Comparison of ENCODE assay signal across 8 cellular contexts in the genomic region with DNA sequence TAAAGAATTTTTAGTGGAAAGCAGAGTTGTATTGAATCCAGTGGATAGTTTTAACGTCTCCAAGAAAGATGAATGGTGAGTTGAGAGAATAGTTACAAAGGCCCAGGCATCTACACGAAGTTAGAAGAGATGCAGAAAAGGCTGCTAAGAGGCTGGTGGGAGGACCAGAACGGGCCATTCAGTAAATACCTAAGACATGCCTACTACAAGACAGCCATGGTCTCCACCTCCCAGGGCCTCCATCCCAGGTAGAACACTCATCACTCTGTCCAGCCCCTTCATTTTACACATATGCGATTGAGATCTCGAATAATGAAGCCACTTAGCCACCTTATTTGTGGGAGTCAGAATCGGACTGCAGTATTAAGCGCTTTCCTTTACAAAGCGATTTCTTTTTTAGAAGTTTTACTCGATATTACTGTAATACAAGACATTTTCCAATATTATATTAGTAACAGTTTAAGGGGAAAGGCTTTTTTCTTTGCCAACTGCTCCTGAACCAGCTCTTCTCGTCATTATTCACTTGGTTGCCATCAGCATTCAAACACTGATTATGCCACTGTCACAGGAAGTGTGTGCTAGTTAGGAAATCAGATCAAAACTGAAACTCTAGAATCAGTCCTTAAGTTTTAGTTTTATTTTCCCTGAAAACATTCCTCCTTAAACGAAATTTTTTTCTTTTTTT. TPM values are rescaled to one million over a fixed set of nuclear protein-coding genes. Genes with fewer than 3 reads are reported as not detected.
DNase-seq lines count a peak whose midpoint lies in the region; ATAC-seq and TF ChIP-seq lines count a peak whose summit lies in the region.

No MANE protein-coding gene starts in this region.

- H3K4me3 ChIP-seq in A673 (ENCODE audit: low read depth, low read length, poor library complexity, severe bottlenecking) (peak overlapping the region; percentile 96), mesodermal cell (ENCODE audit: extremely low read depth, insufficient read depth, low read length, poor library complexity, severe bottlenecking) (peak overlapping the region; percentile 92)
- H3K4me3 ChIP-seq in Jurkat, Clone E6-1 (ENCODE audit: low read length) = peak overlapping the region; percentile 84; the same call in 1 of the 2 replicates

- POLR2A ChIA-PET in A673 (lab: Charles Lee; ENCODE audit: low non-redundant PET) = interaction anchor here (0.6 kb wide), 1 partner anchor 419 kb away, joined by 3 read pairs; no protein-coding TSS in a partner anchor

- intact Hi-C loops in A673 (cut with micrococcal nuclease; ENCODE audit: unreplicated experiment) = no loop called here

- TF ChIP-seq CTCF in A673 (conservative IDR thresholded peaks at IDR 0.05; ENCODE audit: low read depth, low read length) = no peak

- 86 to 97% methylated on average over 8 to 10 of the region's 11 CpGs for WGBS in mesodermal cell (ENCODE audit: insufficient coverage in 2 of 2), 2 experiments

- H3K27me3 ChIP-seq in A673 (replicated peaks; ENCODE audit: insufficient read depth, low read depth, low read length, poor library complexity) = no peaks in the 10 kb centered on the region

- H3K9me3 ChIP-seq in A673 (ENCODE audit: low read depth, low read length, poor library complexity, severe bottlenecking) = no peaks in the 10 kb centered on the region
- H3K9me3 ChIP-seq in mesodermal cell (ENCODE audit: control insufficient read depth, low read length) = no peaks in the 10 kb centered on the region

- DNase-seq in A673 (ENCODE audit: low spot score) (no peak), astrocyte of the hippocampus (ENCODE audit: low read depth, low spot score) (peak; percentile 27), NCI-H510A treated with DMSO at 0.1 percent for 48 hours (lab: John Stamatoyannopoulos, UW) (no peak), GM19240 (ENCODE audit: insufficient read length, low spot score) (no peak)
- no peak for DNase-seq in Jurkat, Clone E6-1 (ENCODE audit: low read depth, low spot score)

- ATAC-seq in HG03432 (IDR thresholded peaks at IDR 0.05; ENCODE audit: unreplicated experiment) (no peak), GM19324 (IDR thresholded peaks at IDR 0.05; ENCODE audit: low FRiP score, unreplicated experiment) (no peak)

- BruUV-seq in A673 (replicated peaks; lab: Mats Ljungman, UMichigan) = TSS peak; percentile 46

- H3K27ac ChIP-seq in A673 (ENCODE audit: low read depth, low read length, poor library complexity, severe bottlenecking) (no peak overlapping the region), mesodermal cell (ENCODE audit: low read depth, low read length, severe bottlenecking) (no peak overlapping the region)

- H3K4me1 ChIP-seq in A673 (ENCODE audit: insufficient read depth, low read length, poor library complexity, severe bottlenecking) = peaks cover 20% of the 10 kb centered on the region
- H3K4me1 ChIP-seq in mesodermal cell (ENCODE audit: control insufficient read depth, insufficient read depth, low read length, poor library complexity, severe bottlenecking) = peaks cover 20% of the 10 kb centered on the region

- H3K36me3 ChIP-seq in A673 (ENCODE audit: insufficient read depth, low read length, poor library complexity, severe bottlenecking) (no peaks in the 10 kb centered on the region), mesodermal cell (ENCODE audit: control insufficient read depth, insufficient read depth, low read length) (peaks cover 21% of the 10 kb centered on the region)

- CTCF ChIA-PET in A673 (lab: Charles Lee) = no interaction called here

RNA-seq across cellular contexts. Expression of a gene that starts 1.6 kb away (rescaled TPM):
- total RNA-seq in A673 (2021) = 137 and 138 TPM in 2 replicates
- polyA plus RNA-seq in Jurkat, Clone E6-1 (2012; ENCODE audit: insufficient read depth, insufficient read length) = 55.8 TPM
- polyA plus RNA-seq in mesodermal cell (2013, experiment 1 of 2) = 238 TPM
- 257 TPM for polyA plus RNA-seq in mesodermal cell (2013, experiment 2 of 2)

RNA-seq across cellular contexts. Expression of a gene that starts 6.9 kb away (rescaled TPM):
- total RNA-seq in A673 (2021) = 0.66 and 0.82 TPM in 2 replicates
- polyA plus RNA-seq in Jurkat, Clone E6-1 (2012; ENCODE audit: insufficient read depth, insufficient read length) = not detected
- polyA plus RNA-seq in mesodermal cell (2013, experiment 1 of 2) = 1.5 TPM
- 1.0 TPM for polyA plus RNA-seq in mesodermal cell (2013, experiment 2 of 2)
